Comparison of ENCODE assay signal across 8 cellular contexts in genomic region chr5:119079436-119079921, GRCh38. TPM values are rescaled to one million over a fixed set of nuclear protein-coding genes. Genes with fewer than 3 reads are reported as not detected.
DNase-seq lines count a peak whose midpoint lies in the region; ATAC-seq, FAIRE-seq and TF ChIP-seq lines count a peak whose summit lies in the region.
"Not testable (repeated sequence)": the region's sequence is repeated elsewhere in the genome, so short reads cannot be mapped to it uniquely, and the experiment has no call there.

No MANE protein-coding gene starts in this region.

- DNase-seq in A549 (ENCODE audit: low read depth in 1 of 2, low spot score in 1 of 2); SK-N-SH; epithelial cell of prostate (ENCODE audit: low read depth, low spot score): not testable (repeated sequence)
- peak; percentile 76 to 95 for DNase-seq in HAP-1 (ENCODE audit: low spot score in 2 of 2)
- peak; percentile 46 to 54 for DNase-seq in activated T-cell treated with anti-CD3 and anti-CD28 coated beads, Interleukin-2, amount 50 U/mL, for 48 hours
- peak; percentile 38 for DNase-seq in renal cortical epithelial cell (ENCODE audit: low read depth)

- not testable (repeated sequence) for H3K27me3 ChIP-seq in HAP-1 (ENCODE audit: low read depth); SK-N-SH (ENCODE audit: insufficient read depth)

- not testable (repeated sequence) for TF ChIP-seq EP300 in A549 (IDR thresholded peaks at IDR 0.05); SK-N-SH (IDR thresholded peaks at IDR 0.05; ENCODE audit: borderline replicate concordance in 1 of 2, low read depth in 1 of 2, low read length in 1 of 2)

- H3K9ac ChIP-seq in SK-N-SH = peak overlapping the region; percentile 1; the same call in 1 of the 2 replicates

- H3K4me1 ChIP-seq in A549; SK-N-SH (ENCODE audit: control insufficient read depth in 1 of 2, insufficient read depth in 2 of 2, low read depth in 1 of 2, low read length in 1 of 2): not testable (repeated sequence)
- peaks cover 44% of the 10 kb centered on the region for H3K4me1 ChIP-seq in HAP-1

- TF ChIP-seq POLR2A in A549 (IDR thresholded peaks at IDR 0.05; ENCODE audit: low read length) = not testable (repeated sequence)

- not testable (repeated sequence) for H4K20me1 ChIP-seq in SK-N-SH (ENCODE audit: insufficient read depth)

- not testable (repeated sequence) for H3K4me2 ChIP-seq in A549
- H3K4me2 ChIP-seq in SK-N-SH = peak overlapping the region; percentile 18; the same call in 1 of the 2 replicates

- not testable (repeated sequence) for H3K4me3 ChIP-seq in A549; HAP-1; SK-N-SH (ENCODE audit: low read depth in 2 of 2, low read length in 1 of 2)

- POLR2A ChIA-PET in A549 (lab: Yijun Ruan, JAX) = interaction anchor here (0.6 kb wide), 1 partner anchor 26 kb away, joined by 4 read pairs; no protein-coding TSS in a partner anchor
- POLR2A ChIA-PET in SK-N-SH (lab: Yijun Ruan, JAX) = not testable (repeated sequence)

- not testable (repeated sequence) for H3K9me2 ChIP-seq in SK-N-SH

- not testable (repeated sequence) for H3K27ac ChIP-seq in A549
- H3K27ac ChIP-seq in SK-N-SH (ENCODE audit: low read depth in 2 of 2, low read length in 1 of 2) (peak overlapping the region in 1 of 2 experiments; percentile 38; a peak in 2 of 4 replicates), epithelial cell of prostate (peak overlapping the region; percentile 32)

- H3K79me2 ChIP-seq in SK-N-SH (ENCODE audit: insufficient read depth) = peaks cover 73% of the 10 kb centered on the region

- H3F3A ChIP-seq in SK-N-SH (replicated peaks; ENCODE audit: insufficient read depth) = not testable (repeated sequence)

- in situ Hi-C loops in HAP-1 (cut with MboI; ENCODE audit: low sequenced_read_pairs) = not testable (repeated sequence)

- FAIRE-seq in A549 (lab: Jason Lieb, UNC) = peak; percentile 82

- not testable (repeated sequence) for ATAC-seq in A549
- peak; percentile 57 for ATAC-seq in GM18867 (IDR thresholded peaks at IDR 0.05; ENCODE audit: unreplicated experiment)
- peak; percentile 55 for ATAC-seq in HG03432 (IDR thresholded peaks at IDR 0.05; ENCODE audit: unreplicated experiment)

- CTCF ChIA-PET in A549 (lab: Yijun Ruan, JAX) (interaction anchor here (0.6 to 3.2 kb wide), 4 partner anchors 9 to 236 kb away, joined by 3 to 10 read pairs (median 4); partner anchors contain the start of genes DMXL1 and DTWD2), SK-N-SH (lab: Yijun Ruan, JAX) (interaction anchor here (1.0 kb wide), 1 partner anchor 92 kb away, joined by 3 read pairs; no protein-coding TSS in a partner anchor)

- H3K9me3 ChIP-seq in A549, HAP-1, SK-N-SH: not testable (repeated sequence)

- not testable (repeated sequence) for TF ChIP-seq RAD21 in A549 (conservative IDR thresholded peaks at IDR 0.05 in 1 of 2, IDR thresholded peaks at IDR 0.05 in 1 of 2); SK-N-SH (IDR thresholded peaks at IDR 0.05; ENCODE audit: low read length)

- not testable (repeated sequence) for H3K36me3 ChIP-seq in HAP-1 (replicated peaks); SK-N-SH (replicated peaks in 1 of 2; ENCODE audit: control insufficient read depth in 1 of 2, insufficient read depth in 2 of 2, low read length in 1 of 2)

- WGBS in A549 (ENCODE audit: missing lambda C conversion rate) = 68% methylated on average over 2 of the region's 2 CpGs
- 73% methylated on average over 2 of the region's 2 CpGs for WGBS in SK-N-SH (ENCODE audit: low lambda C conversion rate)

- H2AFZ ChIP-seq in SK-N-SH (ENCODE audit: low read depth) = not testable (repeated sequence)

- TF ChIP-seq CTCF in A549 (IDR thresholded peaks at IDR 0.05); SK-N-SH (IDR thresholded peaks at IDR 0.05): not testable (repeated sequence)

TF ChIP-seq in SK-N-SH, 30 proteins besides CTCF, POLR2A, EP300 and RAD21:
- TF ChIP-seq PBX3 (IDR thresholded peaks at IDR 0.05) = peak; percentile 46; the same call in 1 of the 2 replicates

RNA-seq across cellular contexts. Expression of gene DMXL1, which starts 8.6 kb away (rescaled TPM):
- polyA plus RNA-seq in A549 (2011; rRNA removed) = 23.6 and 28.8 TPM in 2 replicates
- polyA plus RNA-seq in A549 (2012; cell fraction: cytosol; rRNA removed) = 4.1 TPM in 2 replicates
- 3.2 and 3.7 TPM in 2 replicates for polyA plus RNA-seq in A549 (2012; cell fraction: nucleus; rRNA removed)
- polyA plus RNA-seq in A549 (2017; fragmentation: RNase III; extraction: RNeasy Plus Mini Kit Qiagen cat#74134 plus additional on column Dnase treatment) = 7.5 to 8.4 TPM (median 7.8 TPM) in 3 replicates
- polyA minus RNA-seq in A549 (2011; rRNA and poly(A)+ RNA removed) = 35.4 and 37.2 TPM in 2 replicates
- polyA plus RNA-seq in SK-N-SH (2012; rRNA removed) = 6.6 and 7.6 TPM in 2 replicates
- polyA plus RNA-seq in SK-N-SH (2012; cell fraction: cytosol; rRNA removed) = 7.4 and 9.5 TPM in 2 replicates
- polyA plus RNA-seq in SK-N-SH (2012; cell fraction: nucleus; rRNA removed) = 6.2 and 14.9 TPM in 2 replicates
- 45.5 and 57.0 TPM in 2 replicates for total RNA-seq in renal cortical epithelial cell
